ENCODE assay signal across 8 cellular contexts in the genomic region with DNA sequence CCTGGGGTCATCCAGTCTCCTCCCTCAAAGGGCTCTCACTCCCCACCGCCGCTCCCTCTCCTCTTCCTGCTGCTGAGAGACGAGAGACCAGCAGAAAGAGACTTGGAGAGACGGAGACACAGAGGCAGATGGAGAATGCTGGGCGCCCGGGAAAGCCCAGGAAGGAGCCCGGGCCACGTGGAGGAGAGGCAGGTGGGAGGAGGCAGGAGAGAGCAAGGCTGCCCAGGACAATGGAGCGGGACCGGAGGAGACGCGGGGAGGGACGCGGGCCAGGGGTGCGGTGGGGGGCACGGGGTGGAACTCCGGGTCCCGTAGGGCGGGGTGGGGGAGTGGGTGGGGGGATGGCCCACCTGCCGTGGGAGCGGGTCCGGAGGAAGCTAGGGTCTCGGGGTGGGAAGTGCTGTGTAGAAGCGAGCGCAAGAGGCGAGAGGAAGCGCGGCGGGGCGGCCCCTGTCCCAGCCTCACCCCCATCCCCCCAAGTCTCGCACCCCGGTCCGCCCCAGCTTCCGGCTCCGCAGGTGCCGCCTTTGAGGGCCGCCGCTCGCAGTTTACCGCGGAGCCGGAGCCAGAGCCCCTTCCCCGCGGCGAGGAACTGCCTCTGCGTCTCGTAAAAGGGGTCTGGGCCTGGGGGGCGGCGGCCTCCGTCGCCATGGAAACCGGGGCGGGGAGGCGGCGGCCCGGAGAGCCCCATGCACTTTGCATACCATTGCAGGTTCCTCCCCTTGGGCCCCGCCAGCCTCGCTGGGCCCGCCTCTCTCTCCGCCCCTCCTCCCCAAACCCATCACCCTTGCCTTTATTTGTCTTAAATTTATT. TPM values are rescaled to one million over a fixed set of nuclear protein-coding genes. Genes with fewer than 3 reads are reported as not detected.
DNase-seq lines count a peak whose midpoint lies in the region; ATAC-seq and TF ChIP-seq lines count a peak whose summit lies in the region.

No MANE protein-coding gene starts in this region.

- intact Hi-C loops in left ventricle myocardium superior (cut with micrococcal nuclease) (no loop called here), spleen (cut with DNase I; ENCODE audit: low total_unique reads) (no loop called here)

- H2AFZ ChIP-seq in OCI-LY3 (ENCODE audit: low read depth, low read length), result peak overlapping the region; percentile 92; the same call in 1 of the 2 replicates

- WGBS in spleen, 5 donors, result 7 to 19% (median 10%) methylated on average over 33 to 59 of the region's 60 CpGs

- H4K20me1 ChIP-seq in OCI-LY3 (ENCODE audit: insufficient read depth, low read length), result no peaks in the 10 kb centered on the region

- H3K27me3 ChIP-seq in OCI-LY3 (ENCODE audit: low read depth, low read length) (no peaks in the 10 kb centered on the region), spleen (replicated peaks in 1 of 7) (peaks cover 0 to 44% (median 0%) of the 10 kb centered on the region in 7 donors)

- peak overlapping the region; percentile 93 for H3K4me2 ChIP-seq in OCI-LY3 (ENCODE audit: low read length)

- H3K4me3 ChIP-seq in OCI-LY3 (ENCODE audit: low read length) (peak overlapping the region; percentile 87), spleen (peak overlapping the region; percentile 33 to 74 (median 46))

- no peaks in the 10 kb centered on the region for H3K79me2 ChIP-seq in OCI-LY3 (ENCODE audit: low read length)

- ATAC-seq in GM19351 (IDR thresholded peaks at IDR 0.05; ENCODE audit: unreplicated experiment) (peak; percentile 62), left ventricle myocardium superior (peak; percentile 67)

- H3K4me1 ChIP-seq in OCI-LY3 (ENCODE audit: low read length), result peaks cover 10% of the 10 kb centered on the region
- peaks cover 6 to 42% (median 32%) of the 10 kb centered on the region in 6 donors for H3K4me1 ChIP-seq in spleen

- H3K27ac ChIP-seq in OCI-LY3 (ENCODE audit: low read length), result peak overlapping the region; percentile 72
- H3K27ac ChIP-seq in spleen, result peak overlapping the region in 2 of 8 donors; percentile 24 to 41

- no peak for TF ChIP-seq CTCF in OCI-LY3 (IDR thresholded peaks at IDR 0.05; ENCODE audit: low read depth, low read length)
- TF ChIP-seq CTCF in spleen (IDR thresholded peaks at IDR 0.05 in 8 of 11, conservative IDR thresholded peaks at IDR 0.05 in 3 of 11), result no peak

- DNase-seq in activated gamma-delta T cell treated with anti-CD3 and anti-CD28 coated beads, Interleukin-2, amount 50 U/mL, for 16 hours (ENCODE audit: low read depth), result peak; percentile 32
- DNase-seq in left ventricle myocardium superior (no peak), spleen (peak; percentile 87), DMS153 treated with DMSO at 0.1 percent for 48 hours (lab: John Stamatoyannopoulos, UW; ENCODE audit: unreplicated experiment) (no peak), SW480 (ENCODE audit: low spot score) (no peak), 8988T (no peak)

- no peaks in the 10 kb centered on the region for H3K36me3 ChIP-seq in OCI-LY3 (replicated peaks; ENCODE audit: low read depth, low read length)
- H3K36me3 ChIP-seq in spleen, result no peaks in the 10 kb centered on the region

- no peak for TF ChIP-seq POLR2A in spleen (IDR thresholded peaks at IDR 0.05)

- H3K9me3 ChIP-seq in OCI-LY3 (ENCODE audit: insufficient read depth, low read length) (no peaks in the 10 kb centered on the region), spleen (no peaks in the 10 kb centered on the region)

- peak overlapping the region; percentile 83 for H3K9ac ChIP-seq in OCI-LY3 (ENCODE audit: low read length)

RNA-seq across cellular contexts. Expression of a gene that starts 11.7 kb away (rescaled TPM):
- total RNA-seq in left ventricle myocardium superior (7.6 TPM), spleen (10 to 100 TPM; 10.6 to 35.7 (median 17.1) TPM)
- polyA plus RNA-seq in spleen, result 1 to 10 TPM; 2.0 to 7.4 (median 2.6) TPM

RNA-seq across cellular contexts. Expression of a gene that starts 44.9 kb away (rescaled TPM):
- total RNA-seq in left ventricle myocardium superior (2.0 TPM), spleen (10 to 100 TPM in 1 of 7 donors, 1 to 10 TPM in 6; 3.5 to 12.9 (median 8.0) TPM)
- 1 to 10 TPM; 4.8 to 7.7 (median 6.4) TPM for polyA plus RNA-seq in spleen

Comparison
In these comparisons a context has a peak if more than half of its experiments do, and no peak if none do; other contexts are left out.
1. DNase-seq: peak in activated gamma-delta T cell treated with anti-CD3 and anti-CD28 coated beads, Interleukin-2, amount 50 U/mL, for 16 hours (single experiment) and spleen (single experiment); none in left ventricle myocardium superior (single experiment), DMS153 treated with DMSO at 0.1 percent for 48 hours (single experiment), SW480 (single experiment) and 8988T (single experiment).